In genomic region chr9:128729766-128730517, GRCh38 we compare ENCODE assay signal across 2 cellular contexts.
A peak's percentile ranks its signal among the peaks of the same experiment; 100 is the strongest.
TF ChIP-seq lines count a peak whose summit lies in the region.

No MANE protein-coding gene starts in this region.

TF ChIP-seq in HepG2, 621 proteins besides CTCF, POLR2A, EP300 and RAD21:
- TF ChIP-seq AGO2 (optimal IDR thresholded peaks at IDR 0.05; ENCODE audit: low read depth, low read length), result peak; percentile 66
- no peak for TF ChIP-seq ZNF737 (CRISPR knock-in tag; IDR thresholded peaks at IDR 0.05; ENCODE audit: borderline replicate concordance)

TF ChIP-seq in SK-N-SH treated with all-trans-retinoic acid at 6 μM for 48 hours, 23 proteins besides CTCF, POLR2A, EP300 and RAD21:
- TF ChIP-seq POU6F1 (CRISPR knock-in tag; IDR thresholded peaks at IDR 0.05; ENCODE audit: borderline replicate concordance, low read depth), result no peak
- TF ChIP-seq ZNF70 (CRISPR knock-in tag; IDR thresholded peaks at IDR 0.05), result peak; percentile 66; the same call in 1 of the 2 replicates
TF ChIP-seq in SK-N-SH treated with all-trans-retinoic acid at 6 μM for 48 hours: peak in this region for 1.
